ENCODE assay signal across 8 cellular contexts in the genomic region with DNA sequence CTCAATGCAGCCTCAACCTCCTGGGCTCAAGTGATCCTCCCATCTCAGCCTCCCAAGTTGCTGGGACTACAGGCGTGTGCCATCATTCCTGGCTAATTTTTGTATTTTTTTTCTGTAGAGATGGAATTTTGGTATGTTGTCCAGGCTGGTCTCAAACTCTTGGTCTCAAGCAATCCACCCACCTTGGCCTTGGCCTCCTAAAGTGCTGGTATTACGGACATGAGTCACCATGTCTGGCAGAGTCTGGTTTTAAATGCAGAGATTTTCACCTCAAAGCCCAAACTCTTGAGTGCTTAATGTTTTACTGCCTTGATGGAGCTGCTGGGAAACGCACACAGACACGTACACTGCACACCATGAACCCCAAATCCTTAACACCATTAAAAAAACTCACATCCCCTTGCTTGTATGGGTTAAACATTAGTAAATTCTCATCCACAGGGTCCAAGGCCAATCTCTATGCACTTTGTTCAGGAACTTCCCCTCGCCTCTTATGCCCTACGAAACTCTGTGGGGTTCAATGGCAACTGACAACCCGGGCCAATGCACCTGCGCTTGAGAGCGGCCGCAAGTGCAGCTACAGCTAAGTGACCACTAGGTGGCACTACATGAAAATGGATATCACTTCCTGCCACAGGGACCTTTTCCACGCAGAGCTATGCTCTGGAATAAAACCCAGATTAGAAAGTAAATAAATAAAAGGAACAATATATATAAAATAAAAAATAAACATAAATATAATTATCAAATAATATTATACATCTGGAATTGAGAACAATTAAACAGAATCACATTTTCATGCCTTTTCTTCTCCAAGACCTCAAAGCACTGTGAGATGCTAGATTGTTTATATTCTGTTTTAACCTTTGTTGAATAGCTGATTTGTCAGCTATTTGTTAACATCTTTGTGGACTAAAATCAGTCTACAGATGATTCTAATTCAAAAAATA.
DNase-seq lines count a peak whose midpoint lies in the region; ATAC-seq and TF ChIP-seq lines count a peak whose summit lies in the region.

No MANE protein-coding gene starts in this region.

- H3K9me3 Mint-ChIP-seq in GM23338 (no peaks in the 10 kb centered on the region), glutamatergic neuron (ENCODE audit: unreplicated experiment) (no peaks in the 10 kb centered on the region)
- H3K9me3 Mint-ChIP-seq in activated naive CD4-positive, alpha-beta T cell treated with anti-CD3 and anti-CD28 coated beads, Interleukin-2, amount 50 U/mL, for 24 hours = no peaks in the 10 kb centered on the region

- H3K27ac Mint-ChIP-seq in GM23338 = no peak overlapping the region; the same call in 1 of the 2 replicates
- peak overlapping the region; percentile 73 for H3K27ac Mint-ChIP-seq in activated naive CD4-positive, alpha-beta T cell treated with anti-CD3 and anti-CD28 coated beads, Interleukin-2, amount 50 U/mL, for 24 hours
- H3K27ac Mint-ChIP-seq in glutamatergic neuron (ENCODE audit: unreplicated experiment) = no peak overlapping the region

- ATAC-seq in GM23338 (peak; percentile 77), aorta (ENCODE audit: low FRiP score) (peak; percentile 89)

- H3K9ac ChIP-seq in SK-N-SH = no peak overlapping the region

- H3K27me3 ChIP-seq in GM06990 (replicated peaks; ENCODE audit: control insufficient read depth, insufficient read depth, low read length) = no peaks in the 10 kb centered on the region
- no peaks in the 10 kb centered on the region for H3K27me3 ChIP-seq in GM23338 (ENCODE audit: insufficient read depth)
- H3K27me3 ChIP-seq in SK-N-SH (ENCODE audit: insufficient read depth) = no peaks in the 10 kb centered on the region
- no peaks in the 10 kb centered on the region for H3K27me3 ChIP-seq in prostate gland (replicated peaks; ENCODE audit: insufficient read depth)
- H3K27me3 ChIP-seq in aorta (ENCODE audit: control insufficient read depth in 1 of 2, insufficient read depth in 2 of 2, low read length in 1 of 2) = no peaks in the 10 kb centered on the region

- intact Hi-C loops in prostate gland (cut with DNase I) (loop anchor here (2.0 to 10.0 kb wide), 4 partner anchors 78 to 654 kb away; no protein-coding TSS in a partner anchor), aorta (cut with DNase I) (loop anchor here (1.0 to 10.0 kb wide), 5 partner anchors 76 to 654 kb away; no protein-coding TSS in a partner anchor)

- H3K27ac ChIP-seq in GM23338 (ENCODE audit: low read depth) = no peak overlapping the region
- no peak overlapping the region for H3K27ac ChIP-seq in SK-N-SH (ENCODE audit: low read depth in 2 of 2, low read length in 1 of 2)
- no peak overlapping the region for H3K27ac ChIP-seq in prostate gland
- H3K27ac ChIP-seq in aorta (ENCODE audit: low read depth in 1 of 2, low read length in 2 of 2) = no peak overlapping the region

- TF ChIP-seq RAD21 in SK-N-SH (IDR thresholded peaks at IDR 0.05; ENCODE audit: low read length) = peak; percentile 91

- TF ChIP-seq EP300 in SK-N-SH (IDR thresholded peaks at IDR 0.05; ENCODE audit: borderline replicate concordance in 1 of 2, low read depth in 1 of 2, low read length in 1 of 2) = no peak

- H3K4me3 ChIP-seq in GM06990 (replicated peaks; ENCODE audit: low read depth, low read length) (no peak overlapping the region), GM23338 (no peak overlapping the region), SK-N-SH (ENCODE audit: low read depth in 2 of 2, low read length in 1 of 2) (no peak overlapping the region; a peak in 1 of 4 replicates), prostate gland (no peak overlapping the region), aorta (ENCODE audit: low read length in 2 of 2) (no peak overlapping the region)

- H3K4me1 ChIP-seq in GM23338 (ENCODE audit: insufficient read depth) (peaks cover 19% of the 10 kb centered on the region), SK-N-SH (ENCODE audit: control insufficient read depth in 1 of 2, insufficient read depth in 2 of 2, low read depth in 1 of 2, low read length in 1 of 2) (no peaks in the 10 kb centered on the region), prostate gland (replicated peaks) (no peaks in the 10 kb centered on the region), aorta (ENCODE audit: control insufficient read depth in 1 of 2, insufficient read depth in 2 of 2, low read length in 2 of 2) (no peaks in the 10 kb centered on the region)

- DNase-seq in GM06990 (ENCODE audit: extremely low read depth, insufficient read length) (peak; percentile 30), GM23338 (ENCODE audit: low spot score) (peak; percentile 88), LHCN-M2 (ENCODE audit: low read depth) (peak; percentile 54), SK-N-SH (peak; percentile 76), glutamatergic neuron (peak; percentile 69), prostate gland (ENCODE audit: low spot score) (peak; percentile 53), aorta (peak; percentile 66 to 82)

- no peaks in the 10 kb centered on the region for H3K9me3 ChIP-seq in SK-N-SH
- no peaks in the 10 kb centered on the region for H3K9me3 ChIP-seq in prostate gland
- H3K9me3 ChIP-seq in aorta (ENCODE audit: control insufficient read depth, low read length) = no peaks in the 10 kb centered on the region

- no peak overlapping the region for H2AFZ ChIP-seq in GM23338
- H2AFZ ChIP-seq in SK-N-SH (ENCODE audit: low read depth) = no peak overlapping the region

- 38% methylated on average over 11 of the region's 11 CpGs for WGBS in SK-N-SH (ENCODE audit: low lambda C conversion rate)
- 36% methylated on average over 11 of the region's 11 CpGs for WGBS in prostate gland
- WGBS in aorta, 2 donors = 30 to 32% methylated on average over 11 of the region's 11 CpGs

- H3K4me2 ChIP-seq in GM23338 = no peak overlapping the region
- no peak overlapping the region for H3K4me2 ChIP-seq in SK-N-SH

- TF ChIP-seq CTCF in GM06990 (IDR thresholded peaks at IDR 0.05; ENCODE audit: insufficient read depth, low read length, poor library complexity, severe bottlenecking) = peak; percentile 80
- TF ChIP-seq CTCF in GM23338 (conservative IDR thresholded peaks at IDR 0.05; ENCODE audit: low read depth in 2 of 2) = peak; percentile 88 to 94
- peak; percentile 84 for TF ChIP-seq CTCF in SK-N-SH (IDR thresholded peaks at IDR 0.05)
- TF ChIP-seq CTCF in glutamatergic neuron (IDR thresholded peaks at IDR 0.05; ENCODE audit: partially characterized antibody, unreplicated experiment) = peak; percentile 89
- TF ChIP-seq CTCF in prostate gland (IDR thresholded peaks at IDR 0.05) = peak; percentile 79 to 95 (median 84)

- H3K36me3 ChIP-seq in GM06990 (ENCODE audit: control insufficient read depth, insufficient read depth, low read length) (no peaks in the 10 kb centered on the region), GM23338 (ENCODE audit: insufficient read depth) (no peaks in the 10 kb centered on the region), SK-N-SH (replicated peaks in 1 of 2; ENCODE audit: control insufficient read depth in 1 of 2, insufficient read depth in 2 of 2, low read length in 1 of 2) (no peaks in the 10 kb centered on the region), prostate gland (no peaks in the 10 kb centered on the region), aorta (ENCODE audit: control insufficient read depth in 1 of 2, insufficient read depth in 2 of 2, low read length in 1 of 2) (no peaks in the 10 kb centered on the region)

- no peaks in the 10 kb centered on the region for H3F3A ChIP-seq in GM23338 (replicated peaks; ENCODE audit: low read depth)
- peaks cover 2% of the 10 kb centered on the region for H3F3A ChIP-seq in SK-N-SH (replicated peaks; ENCODE audit: insufficient read depth)

- H3K4me3 Mint-ChIP-seq in GM23338 (no peak overlapping the region), glutamatergic neuron (ENCODE audit: unreplicated experiment) (no peak overlapping the region)
- H3K4me3 Mint-ChIP-seq in activated naive CD4-positive, alpha-beta T cell treated with anti-CD3 and anti-CD28 coated beads, Interleukin-2, amount 50 U/mL, for 24 hours = no peak overlapping the region

- H4K20me1 ChIP-seq in GM23338 (replicated peaks; ENCODE audit: insufficient read depth) = no peaks in the 10 kb centered on the region; the same call in 1 of the 2 replicates
- no peaks in the 10 kb centered on the region for H4K20me1 ChIP-seq in SK-N-SH (ENCODE audit: insufficient read depth)

- POLR2A ChIA-PET in SK-N-SH (lab: Yijun Ruan, JAX) = interaction anchor here (0.6 kb wide), 1 partner anchor 12 kb away, joined by 3 read pairs; no protein-coding TSS in a partner anchor

- H3K27me3 Mint-ChIP-seq in GM23338 (ENCODE audit: insufficient read depth, low read depth, poor library complexity) (peaks cover 1% of the 10 kb centered on the region), glutamatergic neuron (ENCODE audit: unreplicated experiment) (peaks cover 3% of the 10 kb centered on the region)
- H3K27me3 Mint-ChIP-seq in activated naive CD4-positive, alpha-beta T cell treated with anti-CD3 and anti-CD28 coated beads, Interleukin-2, amount 50 U/mL, for 24 hours = no peaks in the 10 kb centered on the region

- H3K9me2 ChIP-seq in GM23338 (ENCODE audit: insufficient read depth) (no peaks in the 10 kb centered on the region), SK-N-SH (no peaks in the 10 kb centered on the region)

- H3K4me1 Mint-ChIP-seq in GM23338 (peaks cover 25% of the 10 kb centered on the region), glutamatergic neuron (ENCODE audit: low read depth, unreplicated experiment) (peaks cover 6% of the 10 kb centered on the region)
- peaks cover 54% of the 10 kb centered on the region for H3K4me1 Mint-ChIP-seq in activated naive CD4-positive, alpha-beta T cell treated with anti-CD3 and anti-CD28 coated beads, Interleukin-2, amount 50 U/mL, for 24 hours

- CTCF ChIA-PET in SK-N-SH (lab: Yijun Ruan, JAX) = interaction anchor here (0.6 to 7.6 kb wide), 56 partner anchors 11 to 659 kb away, joined by 3 to 110 read pairs (median 4); a partner anchor contains a TSS

- H3K36me3 Mint-ChIP-seq in GM23338 (ENCODE audit: low read depth) (peaks cover 10% of the 10 kb centered on the region; the same call in 1 of the 3 replicates), glutamatergic neuron (ENCODE audit: unreplicated experiment) (no peaks in the 10 kb centered on the region)
- H3K36me3 Mint-ChIP-seq in activated naive CD4-positive, alpha-beta T cell treated with anti-CD3 and anti-CD28 coated beads, Interleukin-2, amount 50 U/mL, for 24 hours = peaks cover 13% of the 10 kb centered on the region

- no peak for TF ChIP-seq POLR2A in prostate gland (IDR thresholded peaks at IDR 0.05)

- H3K79me2 ChIP-seq in GM23338 (replicated peaks; ENCODE audit: insufficient read depth) (no peaks in the 10 kb centered on the region), SK-N-SH (ENCODE audit: insufficient read depth) (no peaks in the 10 kb centered on the region)

TF ChIP-seq in GM23338, 12 proteins besides CTCF, POLR2A, EP300 and RAD21 (continues in another document):
- TF ChIP-seq NANOG (IDR thresholded peaks at IDR 0.05; ENCODE audit: borderline replicate concordance) (no peak), CREB1 (CRISPR knock-in tag; IDR thresholded peaks at IDR 0.05; ENCODE audit: low read depth) (no peak)

Comparison
In these comparisons a context has a peak if more than half of its experiments do, and no peak if none do; other contexts are left out.
1. DNase-seq: peak in every context shown above with its lines; median percentile 88 in GM23338; 76 in SK-N-SH; 74 in aorta; 69 in glutamatergic neuron; 54 in LHCN-M2; 53 in prostate gland; 30 in GM06990.